In the genomic region with DNA sequence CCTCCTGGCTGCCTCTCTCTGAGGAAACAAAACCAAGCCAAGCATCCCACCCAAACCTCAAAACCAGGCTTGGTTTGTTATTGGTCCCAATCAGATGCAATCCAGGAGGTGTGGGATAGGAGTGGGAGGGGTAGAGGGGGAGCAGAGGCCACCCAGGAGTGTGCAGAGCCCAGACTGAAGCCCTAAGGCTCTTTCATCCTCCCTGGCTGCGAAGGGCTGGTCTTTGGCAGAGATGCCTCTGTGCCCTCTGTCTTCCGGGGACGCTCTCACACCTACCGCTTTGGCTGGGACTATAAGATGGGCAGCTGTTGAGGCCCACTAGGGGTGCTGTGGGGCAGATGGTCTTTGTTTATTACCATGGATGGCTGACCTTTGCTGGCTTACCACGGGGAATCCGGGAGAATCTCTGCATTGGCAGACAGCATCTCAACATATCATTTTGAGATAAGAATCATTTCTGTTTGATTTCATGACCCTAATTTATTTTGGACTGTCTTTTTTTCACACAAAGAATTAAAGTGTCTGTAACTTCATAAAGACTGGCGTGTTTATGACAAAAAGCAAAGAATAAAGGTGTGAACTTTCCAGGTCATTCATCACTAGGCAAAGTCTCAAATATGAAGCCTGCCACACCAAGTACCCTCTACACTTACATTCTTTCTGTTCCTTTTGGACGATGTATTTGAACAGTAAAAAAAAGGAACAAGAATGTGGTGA, we compare ENCODE assay signal across 8 cellular contexts. TPM values are rescaled to one million over a fixed set of nuclear protein-coding genes. Genes with fewer than 3 reads are reported as not detected.
A peak's percentile ranks its signal among the peaks of the same experiment; 100 is the strongest.
DNase-seq lines count a peak whose midpoint lies in the region; ATAC-seq and TF ChIP-seq lines count a peak whose summit lies in the region.

No MANE protein-coding gene starts in this region.

- H3K4me3 ChIP-seq in PC-3 (ENCODE audit: low read length) (no peak overlapping the region), astrocyte of the cerebellum (ENCODE audit: low read depth, low read length) (no peak overlapping the region)

- in situ Hi-C loops in astrocyte of the cerebellum (cut with HindIII; ENCODE audit: low sequenced_read_pairs): no loop called here

- DNase-seq in DMS 273 treated with DMSO at 0.1 percent for 48 hours (lab: John Stamatoyannopoulos, UW) (peak; percentile 92), PC-3 (no peak), astrocyte of the cerebellum (ENCODE audit: low read depth) (no peak), iPS-NIHi7 (ENCODE audit: extremely low spot score) (peak; percentile 86), superior temporal gyrus (ENCODE audit: extremely low spot score) (peak; percentile 55)

- H2AFZ ChIP-seq in PC-3 (ENCODE audit: low read length): no peak overlapping the region

- no peaks in the 10 kb centered on the region for H3K36me3 ChIP-seq in PC-3 (ENCODE audit: low read depth, low read length)

- ATAC-seq in GM19395 (IDR thresholded peaks at IDR 0.05; ENCODE audit: unreplicated experiment) (peak; percentile 87), HG03520 (IDR thresholded peaks at IDR 0.05; ENCODE audit: unreplicated experiment) (peak; percentile 78), PC-3 (peak; percentile 53; the same call in 1 of the 2 replicates), HG03442 (IDR thresholded peaks at IDR 0.05; ENCODE audit: unreplicated experiment) (no peak)

- POLR2A ChIA-PET in PC-3 (lab: Charles Lee; ENCODE audit: unreplicated experiment): no interaction called here

- peaks cover 17% of the 10 kb centered on the region for H3K4me1 ChIP-seq in PC-3 (ENCODE audit: insufficient read depth, low read length)

- BruUV-seq in PC-3 (replicated peaks; lab: Mats Ljungman, UMichigan): no TSS peak

- H3K9me2 ChIP-seq in PC-3 (replicated peaks; ENCODE audit: low read length): no peaks in the 10 kb centered on the region

- H3K27me3 ChIP-seq in PC-3 (ENCODE audit: low read length): no peaks in the 10 kb centered on the region

- H3K9ac ChIP-seq in PC-3 (ENCODE audit: low read length): no peak overlapping the region

- H3F3A ChIP-seq in PC-3 (ENCODE audit: low read length, unreplicated experiment): no peaks in the 10 kb centered on the region

- H3K27ac ChIP-seq in PC-3 (ENCODE audit: low read length): no peak overlapping the region

- no peaks in the 10 kb centered on the region for H4K20me1 ChIP-seq in PC-3 (ENCODE audit: low read length)

- TF ChIP-seq CTCF in PC-3 (conservative IDR thresholded peaks at IDR 0.05; ENCODE audit: low read depth, low read length) (peak; percentile 62), astrocyte of the cerebellum (IDR thresholded peaks at IDR 0.05; ENCODE audit: low read depth, low read length, missing control alignments) (peak; percentile 72)

- intact Hi-C loops in PC-3 (cut with micrococcal nuclease): no loop called here

- H3K79me2 ChIP-seq in PC-3 (ENCODE audit: low read length): no peaks in the 10 kb centered on the region

- H3K4me2 ChIP-seq in PC-3 (ENCODE audit: low read length): no peak overlapping the region

- CTCF ChIA-PET in PC-3 (lab: Charles Lee): interaction anchor here (0.7 kb wide), 1 partner anchor 80 kb away, joined by 10 read pairs; no protein-coding TSS in a partner anchor

- H3K9me3 ChIP-seq in PC-3 (ENCODE audit: low read length): no peaks in the 10 kb centered on the region

RNA-seq across cellular contexts. Expression of gene DENND2A, which starts 6.5 kb away (rescaled TPM):
- 8.9 and 10.6 TPM in 2 replicates for total RNA-seq in PC-3 (2014; rRNA removed)

RNA-seq across cellular contexts. Expression of gene ADCK2, which starts 25.7 kb away (rescaled TPM):
- 29.4 and 39.3 TPM in 2 replicates for total RNA-seq in PC-3 (2014; rRNA removed)

RNA-seq across cellular contexts. Expression of gene NDUFB2, which starts 49.4 kb away (rescaled TPM):
- total RNA-seq in PC-3 (2014; rRNA removed): 296 and 325 TPM in 2 replicates

Comparison
In these comparisons a context has a peak if more than half of its experiments do, and no peak if none do; other contexts are left out.
1. DNase-seq: peak in DMS 273 treated with DMSO at 0.1 percent for 48 hours (single experiment), iPS-NIHi7 (single experiment) and superior temporal gyrus (single experiment); none in PC-3 (single experiment) and astrocyte of the cerebellum (single experiment).